In the genomic region with DNA sequence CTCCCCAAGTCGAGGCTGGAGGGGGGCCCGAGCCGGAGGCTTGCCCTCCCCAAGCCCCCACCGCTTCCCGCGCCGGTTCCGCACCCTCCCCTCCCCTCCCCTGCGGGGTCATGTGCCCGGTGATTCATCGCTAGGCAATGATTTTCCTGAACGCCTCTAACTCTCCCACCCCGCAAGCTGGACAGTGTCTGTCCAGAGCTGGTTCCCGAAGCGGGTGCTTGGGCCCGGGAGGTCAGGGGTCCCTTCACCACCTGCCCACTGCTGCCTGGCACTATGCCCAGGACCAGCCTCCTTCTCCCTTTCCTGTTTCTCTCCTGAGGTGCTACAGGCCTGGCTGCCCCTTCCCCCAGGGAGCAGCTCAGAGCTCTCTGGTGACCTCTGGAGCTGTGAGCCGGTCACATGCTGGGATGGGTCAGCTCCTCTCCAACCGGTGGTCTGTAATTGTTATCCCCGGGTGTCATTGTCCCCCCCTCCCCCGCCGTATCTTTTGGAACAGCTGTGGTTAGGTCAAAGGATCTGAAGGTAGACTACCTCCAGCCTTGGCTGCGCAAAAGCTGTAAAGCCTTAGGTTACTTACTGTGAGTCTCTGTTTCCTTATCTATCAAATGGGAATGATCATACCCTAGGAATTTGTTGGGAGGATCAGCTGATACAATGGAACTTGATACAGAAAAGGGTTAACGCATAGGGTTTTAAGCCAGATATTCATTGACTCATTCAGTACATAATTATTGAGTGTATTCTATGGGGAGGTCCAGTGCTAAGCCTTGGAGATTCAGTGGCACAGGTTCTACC, we compare ENCODE assay signal across 8 cellular contexts. TPM values are rescaled to one million over a fixed set of nuclear protein-coding genes. Genes with fewer than 3 reads are reported as not detected.
DNase-seq lines count a peak whose midpoint lies in the region; ATAC-seq and TF ChIP-seq lines count a peak whose summit lies in the region.

No MANE protein-coding gene starts in this region.

- DNase-seq in RWPE2 (ENCODE audit: low spot score) (peak; percentile 81), adipocyte (ENCODE audit: low read depth) (peak; percentile 80), head of caudate nucleus (peak; percentile 33 to 90 (median 74)), ureter (ENCODE audit: low spot score) (peak; percentile 85)

- H3K9me3 ChIP-seq in RWPE2 (ENCODE audit: severe bottlenecking) (no peaks in the 10 kb centered on the region), adipocyte (ENCODE audit: control insufficient read depth, low read length) (no peaks in the 10 kb centered on the region), neutrophil (no peaks in the 10 kb centered on the region)

- H3K27ac ChIP-seq in RWPE2 (ENCODE audit: poor library complexity, severe bottlenecking) = peak overlapping the region; percentile 77
- peak overlapping the region; percentile 99 for H3K27ac ChIP-seq in neutrophil

- intact Hi-C loops in head of caudate nucleus (cut with DNase I) = no loop called here

- H3K27me3 ChIP-seq in RWPE2 (ENCODE audit: insufficient read depth, poor library complexity, severe bottlenecking) (no peaks in the 10 kb centered on the region), adipocyte (replicated peaks; ENCODE audit: control insufficient read depth, insufficient read depth, low read length) (no peaks in the 10 kb centered on the region), neutrophil (no peaks in the 10 kb centered on the region)

- peaks cover 16% of the 10 kb centered on the region for H3K4me1 ChIP-seq in RWPE2 (ENCODE audit: insufficient read depth, poor library complexity, severe bottlenecking)
- peaks cover 20% of the 10 kb centered on the region for H3K4me1 ChIP-seq in adipocyte (ENCODE audit: control insufficient read depth, insufficient read depth, low read length)
- peaks cover 74 to 81% of the 10 kb centered on the region in 2 experiments for H3K4me1 ChIP-seq in neutrophil (ENCODE audit: control insufficient read depth in 1 of 2, insufficient read depth in 1 of 2, low read depth in 1 of 2, low read length in 1 of 2)

- H3K4me3 ChIP-seq in GM08714 (ENCODE audit: low read length) (peak overlapping the region; percentile 60), RWPE2 (ENCODE audit: severe bottlenecking) (peak overlapping the region; percentile 86), adipocyte (ENCODE audit: low read length) (peak overlapping the region; percentile 85), neutrophil (ENCODE audit: low read depth in 1 of 2, low read length in 1 of 2) (peak overlapping the region; percentile 87 to 90)

- H3K36me3 ChIP-seq in RWPE2 (ENCODE audit: low read depth) = 0 out of 2 replicates have a peak, but pooled peaks cover 10% of the 10 kb centered on the region
- H3K36me3 ChIP-seq in adipocyte (ENCODE audit: control insufficient read depth, insufficient read depth, low read length, severe bottlenecking) = no peaks in the 10 kb centered on the region
- H3K36me3 ChIP-seq in neutrophil = peaks cover 12% of the 10 kb centered on the region

- peak; percentile 16 for ATAC-seq in HG03439 (IDR thresholded peaks at IDR 0.05; ENCODE audit: unreplicated experiment)
- peak; percentile 65 for ATAC-seq in RWPE2 (ENCODE audit: low read depth)
- ATAC-seq in HG02870 (IDR thresholded peaks at IDR 0.05; ENCODE audit: unreplicated experiment) = no peak

- peak overlapping the region; percentile 88 for H3K9ac ChIP-seq in adipocyte (ENCODE audit: low read length)

- no peak for TF ChIP-seq CTCF in RWPE2 (IDR thresholded peaks at IDR 0.05; ENCODE audit: poor library complexity, severe bottlenecking)
- no peak for TF ChIP-seq CTCF in neutrophil (IDR thresholded peaks at IDR 0.05)

RNA-seq across cellular contexts. Expression of a gene that starts 0.7 kb away (rescaled TPM):
- total RNA-seq in ureter = 31.8 TPM

RNA-seq across cellular contexts. Expression of a gene that starts 42.3 kb away (rescaled TPM):
- not detected for total RNA-seq in ureter

RNA-seq across cellular contexts. Expression of a gene that starts 54.7 kb away (rescaled TPM):
- total RNA-seq in ureter = 40.1 TPM
